In the genomic region with DNA sequence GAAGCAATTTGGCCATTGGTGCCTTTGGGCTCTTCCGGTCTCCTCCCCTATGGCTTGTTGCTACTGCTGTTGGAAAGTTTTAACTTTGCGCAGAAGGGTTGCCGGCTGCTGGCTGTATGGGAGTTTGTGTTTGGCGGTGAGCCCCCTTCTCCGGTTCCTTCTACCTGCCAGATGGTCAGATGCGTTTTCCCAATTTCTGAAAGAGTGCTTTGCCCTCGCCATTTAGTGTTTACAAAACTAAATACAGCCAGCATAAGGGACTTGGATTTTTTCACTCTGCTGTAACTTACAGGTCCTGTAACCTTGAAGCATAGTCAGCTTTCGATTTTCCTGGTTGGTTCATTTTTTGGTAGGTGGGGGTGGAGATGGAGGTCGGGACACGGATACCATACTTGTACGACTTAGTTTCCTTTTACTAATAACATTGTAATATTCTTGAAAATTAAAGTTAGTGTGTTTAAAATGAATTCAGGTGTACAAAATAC, we compare ENCODE assay signal across 1 cellular context.
TF ChIP-seq lines count a peak whose summit lies in the region.

No MANE protein-coding gene starts in this region.

TF ChIP-seq in GM23338, 12 proteins besides CTCF, POLR2A, EP300 and RAD21 (continued from another document):
- TF ChIP-seq, protein P1, sequence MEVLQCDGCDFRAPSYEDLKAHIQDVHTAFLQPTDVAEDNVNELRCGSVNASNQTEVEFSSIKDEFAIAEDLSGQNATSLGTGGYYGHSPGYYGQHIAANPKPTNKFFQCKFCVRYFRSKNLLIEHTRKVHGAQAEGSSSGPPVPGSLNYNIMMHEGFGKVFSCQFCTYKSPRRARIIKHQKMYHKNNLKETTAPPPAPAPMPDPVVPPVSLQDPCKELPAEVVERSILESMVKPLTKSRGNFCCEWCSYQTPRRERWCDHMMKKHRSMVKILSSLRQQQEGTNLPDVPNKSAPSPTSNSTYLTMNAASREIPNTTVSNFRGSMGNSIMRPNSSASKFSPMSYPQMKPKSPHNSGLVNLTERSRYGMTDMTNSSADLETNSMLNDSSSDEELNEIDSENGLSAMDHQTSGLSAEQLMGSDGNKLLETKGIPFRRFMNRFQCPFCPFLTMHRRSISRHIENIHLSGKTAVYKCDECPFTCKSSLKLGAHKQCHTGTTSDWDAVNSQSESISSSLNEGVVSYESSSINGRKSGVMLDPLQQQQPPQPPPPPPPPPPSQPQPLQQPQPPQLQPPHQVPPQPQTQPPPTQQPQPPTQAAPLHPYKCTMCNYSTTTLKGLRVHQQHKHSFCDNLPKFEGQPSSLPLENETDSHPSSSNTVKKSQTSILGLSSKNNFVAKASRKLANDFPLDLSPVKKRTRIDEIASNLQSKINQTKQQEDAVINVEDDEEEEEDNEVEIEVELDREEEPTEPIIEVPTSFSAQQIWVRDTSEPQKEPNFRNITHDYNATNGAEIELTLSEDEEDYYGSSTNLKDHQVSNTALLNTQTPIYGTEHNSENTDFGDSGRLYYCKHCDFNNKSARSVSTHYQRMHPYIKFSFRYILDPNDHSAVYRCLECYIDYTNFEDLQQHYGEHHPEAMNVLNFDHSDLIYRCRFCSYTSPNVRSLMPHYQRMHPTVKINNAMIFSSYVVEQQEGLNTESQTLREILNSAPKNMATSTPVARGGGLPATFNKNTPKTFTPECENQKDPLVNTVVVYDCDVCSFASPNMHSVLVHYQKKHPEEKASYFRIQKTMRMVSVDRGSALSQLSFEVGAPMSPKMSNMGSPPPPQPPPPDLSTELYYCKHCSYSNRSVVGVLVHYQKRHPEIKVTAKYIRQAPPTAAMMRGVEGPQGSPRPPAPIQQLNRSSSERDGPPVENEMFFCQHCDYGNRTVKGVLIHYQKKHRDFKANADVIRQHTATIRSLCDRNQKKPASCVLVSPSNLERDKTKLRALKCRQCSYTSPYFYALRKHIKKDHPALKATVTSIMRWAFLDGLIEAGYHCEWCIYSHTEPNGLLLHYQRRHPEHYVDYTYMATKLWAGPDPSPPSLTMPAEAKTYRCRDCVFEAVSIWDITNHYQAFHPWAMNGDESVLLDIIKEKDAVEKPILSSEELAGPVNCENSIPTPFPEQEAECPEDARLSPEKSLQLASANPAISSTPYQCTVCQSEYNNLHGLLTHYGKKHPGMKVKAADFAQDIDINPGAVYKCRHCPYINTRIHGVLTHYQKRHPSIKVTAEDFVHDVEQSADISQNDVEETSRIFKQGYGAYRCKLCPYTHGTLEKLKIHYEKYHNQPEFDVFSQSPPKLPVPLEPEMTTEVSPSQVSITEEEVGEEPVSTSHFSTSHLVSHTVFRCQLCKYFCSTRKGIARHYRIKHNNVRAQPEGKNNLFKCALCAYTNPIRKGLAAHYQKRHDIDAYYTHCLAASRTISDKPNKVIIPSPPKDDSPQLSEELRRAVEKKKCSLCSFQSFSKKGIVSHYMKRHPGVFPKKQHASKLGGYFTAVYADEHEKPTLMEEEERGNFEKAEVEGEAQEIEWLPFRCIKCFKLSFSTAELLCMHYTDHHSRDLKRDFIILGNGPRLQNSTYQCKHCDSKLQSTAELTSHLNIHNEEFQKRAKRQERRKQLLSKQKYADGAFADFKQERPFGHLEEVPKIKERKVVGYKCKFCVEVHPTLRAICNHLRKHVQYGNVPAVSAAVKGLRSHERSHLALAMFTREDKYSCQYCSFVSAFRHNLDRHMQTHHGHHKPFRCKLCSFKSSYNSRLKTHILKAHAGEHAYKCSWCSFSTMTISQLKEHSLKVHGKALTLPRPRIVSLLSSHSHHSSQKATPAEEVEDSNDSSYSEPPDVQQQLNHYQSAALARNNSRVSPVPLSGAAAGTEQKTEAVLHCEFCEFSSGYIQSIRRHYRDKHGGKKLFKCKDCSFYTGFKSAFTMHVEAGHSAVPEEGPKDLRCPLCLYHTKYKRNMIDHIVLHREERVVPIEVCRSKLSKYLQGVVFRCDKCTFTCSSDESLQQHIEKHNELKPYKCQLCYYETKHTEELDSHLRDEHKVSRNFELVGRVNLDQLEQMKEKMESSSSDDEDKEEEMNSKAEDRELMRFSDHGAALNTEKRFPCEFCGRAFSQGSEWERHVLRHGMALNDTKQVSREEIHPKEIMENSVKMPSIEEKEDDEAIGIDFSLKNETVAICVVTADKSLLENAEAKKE (CRISPR knock-in tag; IDR thresholded peaks at IDR 0.05): no peak
- no peak for TF ChIP-seq EZH2 (IDR thresholded peaks at IDR 0.05; ENCODE audit: low read depth, unreplicated experiment)
TF ChIP-seq in GM23338: peak in this region for 1.
